ENCODE assay signal across 8 cellular contexts in genomic region chr20:25718896-25719809, GRCh38. TPM values are rescaled to one million over a fixed set of nuclear protein-coding genes. Genes with fewer than 3 reads are reported as not detected.
DNase-seq lines count a peak whose midpoint lies in the region; ATAC-seq and TF ChIP-seq lines count a peak whose summit lies in the region.
"Not testable (repeated sequence)": the region's sequence is repeated elsewhere in the genome, so short reads cannot be mapped to it uniquely, and the experiment has no call there.

No MANE protein-coding gene starts in this region.

- TF ChIP-seq POLR2A in transverse colon (IDR thresholded peaks at IDR 0.05): not testable (repeated sequence)

- intact Hi-C loops in Calu3 (cut with micrococcal nuclease; ENCODE audit: unreplicated experiment); natural killer cell (cut with micrococcal nuclease); transverse colon (cut with DNase I; ENCODE audit: low total_unique reads): not testable (repeated sequence)

- H3K9me3 Mint-ChIP-seq in Calu3 (ENCODE audit: low read depth, unreplicated experiment); natural killer cell: not testable (repeated sequence)
- peaks cover 52% of the 10 kb centered on the region for H3K9me3 Mint-ChIP-seq in activated naive CD4-positive, alpha-beta T cell treated with anti-CD3 and anti-CD28 coated beads, Interleukin-2, amount 10 ng/mL, durations not matched to agents 7 days and 5 days

- not testable (repeated sequence) for ATAC-seq in natural killer cell

- not testable (repeated sequence) for TF ChIP-seq CTCF in Calu3 (IDR thresholded peaks at IDR 0.05; ENCODE audit: unreplicated experiment); epithelial cell of esophagus (IDR thresholded peaks at IDR 0.05; ENCODE audit: insufficient read depth, low read depth, low read length, missing control alignments); natural killer cell (IDR thresholded peaks at IDR 0.05); transverse colon (IDR thresholded peaks at IDR 0.05)

- H3K4me3 Mint-ChIP-seq in Calu3 (ENCODE audit: low read depth, unreplicated experiment): peak overlapping the region; percentile 48
- peak overlapping the region; percentile 57 for H3K4me3 Mint-ChIP-seq in activated naive CD4-positive, alpha-beta T cell treated with anti-CD3 and anti-CD28 coated beads, Interleukin-2, amount 10 ng/mL, durations not matched to agents 7 days and 5 days
- H3K4me3 Mint-ChIP-seq in natural killer cell: peak overlapping the region; percentile 70

- not testable (repeated sequence) for H3K27me3 ChIP-seq in transverse colon

- H3K27ac Mint-ChIP-seq in Calu3 (ENCODE audit: unreplicated experiment): not testable (repeated sequence)
- peak overlapping the region; percentile 91 for H3K27ac Mint-ChIP-seq in activated naive CD4-positive, alpha-beta T cell treated with anti-CD3 and anti-CD28 coated beads, Interleukin-2, amount 10 ng/mL, durations not matched to agents 7 days and 5 days
- peak overlapping the region; percentile 23 to 56 for H3K27ac Mint-ChIP-seq in natural killer cell

- not testable (repeated sequence) for H3K4me3 ChIP-seq in epithelial cell of esophagus (ENCODE audit: low read length); transverse colon

- not testable (repeated sequence) for BruUV-seq in Calu3 (replicated peaks; lab: Mats Ljungman, UMichigan)

- H3K36me3 Mint-ChIP-seq in Calu3 (ENCODE audit: insufficient read depth, unreplicated experiment); natural killer cell: not testable (repeated sequence)
- peaks cover 63% of the 10 kb centered on the region for H3K36me3 Mint-ChIP-seq in activated naive CD4-positive, alpha-beta T cell treated with anti-CD3 and anti-CD28 coated beads, Interleukin-2, amount 10 ng/mL, durations not matched to agents 7 days and 5 days

- H3K27me3 Mint-ChIP-seq in Calu3 (ENCODE audit: unreplicated experiment); activated naive CD4-positive, alpha-beta T cell treated with anti-CD3 and anti-CD28 coated beads, Interleukin-2, amount 10 ng/mL, durations not matched to agents 7 days and 5 days; natural killer cell (ENCODE audit: low read depth in 2 of 2): not testable (repeated sequence)

- H3K27ac ChIP-seq in transverse colon: not testable (repeated sequence)

- WGBS in transverse colon (ENCODE audit: low coverage in 1 of 2), 2 donors: 50 to 54% methylated on average over 2 to 19 of the region's 20 CpGs

- not testable (repeated sequence) for H3K4me1 ChIP-seq in transverse colon

- in situ Hi-C loops in transverse colon (cut with MboI; ENCODE audit: low pct_ligation_motif_present in 1 of 4, low pct_unique_long_range_greater_than_20kb in 1 of 4, low sequenced_read_pairs in 3 of 4): not testable (repeated sequence)

- not testable (repeated sequence) for H3K4me1 Mint-ChIP-seq in Calu3 (ENCODE audit: low read depth, unreplicated experiment)
- peaks cover 29% of the 10 kb centered on the region for H3K4me1 Mint-ChIP-seq in activated naive CD4-positive, alpha-beta T cell treated with anti-CD3 and anti-CD28 coated beads, Interleukin-2, amount 10 ng/mL, durations not matched to agents 7 days and 5 days
- H3K4me1 Mint-ChIP-seq in natural killer cell: peaks cover 9 to 12% of the 10 kb centered on the region in 2 donors

- not testable (repeated sequence) for H3K36me3 ChIP-seq in transverse colon

- not testable (repeated sequence) for TF ChIP-seq EP300 in transverse colon (IDR thresholded peaks at IDR 0.05; ENCODE audit: low read depth)

- CTCF ChIA-PET in Calu3 (lab: Charles Lee); activated naive CD4-positive, alpha-beta T cell treated with anti-CD3 and anti-CD28 coated beads, Interleukin-2, amount 10 ng/mL, durations not matched to agents 7 days and 5 days (lab: Charles Lee): not testable (repeated sequence)

- not testable (repeated sequence) for H3K9me3 ChIP-seq in transverse colon

- peak; percentile 15 for DNase-seq in Calu3
- DNase-seq in NCI-H146 (lab: John Stamatoyannopoulos, UW): peak; percentile 55
- DNase-seq in OCI-M1 (lab: John Stamatoyannopoulos, UW): peak; percentile 3
- peak; percentile 9 to 29 for DNase-seq in activated CD4-positive, alpha-beta T cell treated with anti-CD3 and anti-CD28 coated beads, Interleukin-2, amount 50 U/mL, for 4 hours
- DNase-seq in activated naive CD4-positive, alpha-beta T cell treated with anti-CD3 and anti-CD28 coated beads, Interleukin-2, amount 10 ng/mL, durations not matched to agents 7 days and 5 days: peak; percentile 82
- peak; percentile 65 for DNase-seq in epithelial cell of esophagus (ENCODE audit: low read depth)
- not testable (repeated sequence) for DNase-seq in natural killer cell
- DNase-seq in transverse colon: peak; percentile 44

RNA-seq across cellular contexts. Expression of gene ZNF337, which starts 22.5 kb away (rescaled TPM):
- 6.6 and 7.3 TPM in 2 replicates for total RNA-seq in Calu3 (2022)
- 10 to 100 TPM; 17.6 to 25.3 (median 18.0) TPM for total RNA-seq in natural killer cell
- 10 to 100 TPM in 2 of 4 donors, 1 to 10 TPM in 2; 5.2 to 17.1 (median 11.0) TPM for total RNA-seq in transverse colon
